ENCODE assay signal across 23 cellular contexts in the genomic region with DNA sequence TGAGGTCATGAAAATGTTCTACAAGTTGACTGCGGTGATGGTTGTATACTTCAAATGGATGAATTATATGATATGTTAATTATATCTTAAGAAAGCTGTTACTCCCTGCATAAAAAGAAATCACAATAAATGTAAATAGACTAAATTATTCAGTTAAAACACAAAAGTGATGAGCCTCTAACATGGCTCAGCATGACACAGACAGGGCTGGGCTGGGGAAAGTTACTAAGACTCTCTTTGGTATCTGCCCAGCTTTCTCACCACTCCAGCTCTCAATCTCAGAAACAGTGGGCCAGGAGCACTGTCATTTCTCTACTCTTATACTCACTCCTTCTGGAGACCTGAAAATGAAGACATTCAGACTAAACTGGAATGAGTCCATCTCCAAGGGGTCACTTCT. TPM values are rescaled to one million over a fixed set of nuclear protein-coding genes. Genes with fewer than 3 reads are reported as not detected.
"Had no signal": no experiment of that assay in that cellular context is flagged by ENCODE, and none has a peak within 500 bp of the region (broad histone marks: within the 10 kb centered on the region; RNA-seq: fewer than 3 reads in every experiment).

No MANE protein-coding gene starts in this region.

- H3K36me3 ChIP-seq: left ventricle myocardium inferior, tibial artery had no signal

- H3K79me2 ChIP-seq: hepatocyte, parathyroid adenoma had no signal

- ATAC-seq: activated CD4-positive, CD25-positive, alpha-beta regulatory T cell treated with anti-CD3 and anti-CD28 coated beads, Interleukin-2, amount 50 U/mL, for 24 hours; activated CD8-positive, alpha-beta memory T cell treated with anti-CD3 and anti-CD28 coated beads, Interleukin-2, amount 10 ng/mL, durations not matched to agents 7 days and 5 days; activated CD8-positive, alpha-beta T cell treated with anti-CD3 and anti-CD28 coated beads for 36 hours; natural killer cell; right cardiac atrium had no signal

- H3K9ac ChIP-seq: parathyroid adenoma had no signal

- H3K4me3 ChIP-seq: hepatocyte, left ventricle myocardium inferior, tibial artery had no signal

- H3K27ac ChIP-seq: hepatocyte, left ventricle myocardium inferior, parathyroid adenoma, tibial artery, VCaP had no signal

- H2AFZ ChIP-seq: hepatocyte, parathyroid adenoma had no signal

- H3K4me2 ChIP-seq: hepatocyte had no signal

- DNase-seq: activated CD4-positive, alpha-beta T cell treated with anti-CD3 and anti-CD28 coated beads, Interleukin-2, amount 10 ng/mL, durations not matched to agents 7 days and 5 days; activated CD8-positive, alpha-beta memory T cell treated with anti-CD3 and anti-CD28 coated beads, Interleukin-2, amount 10 ng/mL, durations not matched to agents 7 days and 5 days; activated CD8-positive, alpha-beta T cell treated with anti-CD3 and anti-CD28 coated beads for 36 hours; activated naive CD4-positive, alpha-beta T cell; activated naive CD8-positive, alpha-beta T cell treated with anti-CD3 and anti-CD28 coated beads, Interleukin-2, amount 10 ng/mL, durations not matched to agents 7 days and 5 days; activated T-cell treated with anti-CD3 and anti-CD28 coated beads for 4 hours; amniotic stem cell; cerebellar nuclear complex; glutamatergic neuron; left ventricle myocardium inferior; natural killer cell; right cardiac atrium; stimulated activated CD4-positive, alpha-beta T cell treated with anti-CD3 and anti-CD28 coated beads, Interleukin-12 subunit alpha, Interleukin-12 subunit beta, amount 100 ng/mL, for 4 hours; stimulated activated CD4-positive, alpha-beta T cell treated with anti-CD3 and anti-CD28 coated beads, Interleukin-4, amount 100 ng/mL, for 4 hours; substantia nigra; T1000; tibial artery had no signal

RNA-seq across cellular contexts. Expression of gene CYP27C1, which starts 3.5 kb away (rescaled TPM):
- total RNA-seq: activated CD4-positive, alpha-beta T cell treated with anti-CD3 and anti-CD28 coated beads, Interleukin-2, amount 10 ng/mL, durations not matched to agents 7 days and 5 days; activated CD8-positive, alpha-beta memory T cell treated with anti-CD3 and anti-CD28 coated beads, Interleukin-2, amount 10 ng/mL, durations not matched to agents 7 days and 5 days; activated CD8-positive, alpha-beta T cell treated with anti-CD3 and anti-CD28 coated beads for 36 hours; activated naive CD8-positive, alpha-beta T cell treated with anti-CD3 and anti-CD28 coated beads, Interleukin-2, amount 10 ng/mL, durations not matched to agents 7 days and 5 days; lung microvascular endothelial cell; natural killer cell; pulmonary artery endothelial cell had no signal
